1 cellular context compared by ENCODE assay signal in the genomic region with DNA sequence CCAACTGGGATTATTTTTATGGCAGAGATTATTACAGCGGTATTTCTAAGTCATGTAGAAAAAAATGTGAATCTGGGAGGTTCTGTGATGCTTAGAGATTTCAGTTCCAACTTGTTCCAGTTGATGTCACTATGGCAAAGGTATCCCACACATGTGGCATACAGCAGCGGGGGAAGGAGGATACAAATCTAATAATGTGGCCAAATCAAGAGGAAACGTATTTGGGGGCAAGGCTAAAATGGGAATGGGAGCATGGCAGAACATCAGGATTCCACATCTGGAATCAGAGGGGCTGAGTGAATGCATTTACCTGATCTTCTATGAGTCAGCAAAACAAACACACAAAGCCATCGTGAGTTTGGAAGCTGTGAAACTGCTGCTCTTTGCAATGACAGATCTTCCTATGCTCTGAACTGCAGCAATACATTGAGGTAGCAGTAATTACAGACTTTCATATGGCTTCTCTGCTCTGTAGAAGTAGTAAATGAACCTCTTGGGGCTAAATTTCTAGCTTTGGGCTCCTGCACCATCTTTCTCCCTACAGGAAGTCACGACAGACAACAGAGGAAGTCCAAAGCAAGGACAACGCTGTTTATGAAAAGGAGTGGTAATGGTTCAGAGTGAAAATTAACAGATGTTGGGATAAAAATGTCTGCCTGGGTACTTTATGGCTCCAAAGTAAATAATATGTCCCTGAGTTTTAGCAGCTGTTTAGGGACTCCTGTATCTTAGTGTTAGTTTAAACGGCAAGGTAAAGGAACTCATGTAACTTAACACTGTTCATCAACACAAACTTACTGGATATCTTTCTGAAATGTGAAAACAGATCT.
TF ChIP-seq lines count a peak whose summit lies in the region.

No MANE protein-coding gene starts in this region.

TF ChIP-seq in GM12878, 131 proteins besides CTCF, POLR2A, EP300 and RAD21:
- TF ChIP-seq, protein P1, sequence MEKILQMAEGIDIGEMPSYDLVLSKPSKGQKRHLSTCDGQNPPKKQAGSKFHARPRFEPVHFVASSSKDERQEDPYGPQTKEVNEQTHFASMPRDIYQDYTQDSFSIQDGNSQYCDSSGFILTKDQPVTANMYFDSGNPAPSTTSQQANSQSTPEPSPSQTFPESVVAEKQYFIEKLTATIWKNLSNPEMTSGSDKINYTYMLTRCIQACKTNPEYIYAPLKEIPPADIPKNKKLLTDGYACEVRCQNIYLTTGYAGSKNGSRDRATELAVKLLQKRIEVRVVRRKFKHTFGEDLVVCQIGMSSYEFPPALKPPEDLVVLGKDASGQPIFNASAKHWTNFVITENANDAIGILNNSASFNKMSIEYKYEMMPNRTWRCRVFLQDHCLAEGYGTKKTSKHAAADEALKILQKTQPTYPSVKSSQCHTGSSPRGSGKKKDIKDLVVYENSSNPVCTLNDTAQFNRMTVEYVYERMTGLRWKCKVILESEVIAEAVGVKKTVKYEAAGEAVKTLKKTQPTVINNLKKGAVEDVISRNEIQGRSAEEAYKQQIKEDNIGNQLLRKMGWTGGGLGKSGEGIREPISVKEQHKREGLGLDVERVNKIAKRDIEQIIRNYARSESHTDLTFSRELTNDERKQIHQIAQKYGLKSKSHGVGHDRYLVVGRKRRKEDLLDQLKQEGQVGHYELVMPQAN (conservative IDR thresholded peaks at IDR 0.05) = no peak
- TF ChIP-seq SMC3 (IDR thresholded peaks at IDR 0.05; ENCODE audit: borderline replicate concordance, low read length) = peak; percentile 14; the same call in 1 of the 2 replicates
- TF ChIP-seq GABPA (IDR thresholded peaks at IDR 0.05; ENCODE audit: low read depth) = 0 out of 2 replicates have a peak, but pooled peaks have one; percentile 29
- TF ChIP-seq, protein P2, sequence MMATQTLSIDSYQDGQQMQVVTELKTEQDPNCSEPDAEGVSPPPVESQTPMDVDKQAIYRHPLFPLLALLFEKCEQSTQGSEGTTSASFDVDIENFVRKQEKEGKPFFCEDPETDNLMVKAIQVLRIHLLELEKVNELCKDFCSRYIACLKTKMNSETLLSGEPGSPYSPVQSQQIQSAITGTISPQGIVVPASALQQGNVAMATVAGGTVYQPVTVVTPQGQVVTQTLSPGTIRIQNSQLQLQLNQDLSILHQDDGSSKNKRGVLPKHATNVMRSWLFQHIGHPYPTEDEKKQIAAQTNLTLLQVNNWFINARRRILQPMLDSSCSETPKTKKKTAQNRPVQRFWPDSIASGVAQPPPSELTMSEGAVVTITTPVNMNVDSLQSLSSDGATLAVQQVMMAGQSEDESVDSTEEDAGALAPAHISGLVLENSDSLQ (IDR thresholded peaks at IDR 0.05) = no peak
- no peak for TF ChIP-seq NR2C1 (IDR thresholded peaks at IDR 0.05)
